16 cellular contexts compared by ENCODE assay signal in genomic region chr21:26095131-26095530, GRCh38.
DNase-seq lines count a peak whose midpoint lies in the region; ATAC-seq, FAIRE-seq and TF ChIP-seq lines count a peak whose summit lies in the region.
"Had no signal": no experiment of that assay in that cellular context is flagged by ENCODE, and none has a peak within 500 bp of the region (broad histone marks: within the 10 kb centered on the region; RNA-seq: fewer than 3 reads in every experiment).

No MANE protein-coding gene starts in this region.

- no peak overlapping the region for H4K91ac ChIP-seq in trophoblast cell (ENCODE audit: low read depth, low read length)

- peak overlapping the region; percentile 16; the same call in 1 of the 2 replicates for H3K27ac ChIP-seq in GM23338 (ENCODE audit: low read depth)
- no peak overlapping the region for H3K27ac ChIP-seq in trophoblast cell (ENCODE audit: low read depth, low read length)
- H3K27ac ChIP-seq in right atrium auricular region: no peak overlapping the region
- H3K27ac ChIP-seq: BLaER1 had no signal

- H3K4me2 ChIP-seq in GM23338: no peak overlapping the region
- no peak overlapping the region for H3K4me2 ChIP-seq in trophoblast cell (ENCODE audit: low read length)
- H3K4me2 ChIP-seq: BLaER1 had no signal

- no peaks in the 10 kb centered on the region for H3K9me3 ChIP-seq in trophoblast cell (ENCODE audit: insufficient read depth, low read depth, low read length)
- H3K9me3 ChIP-seq in right atrium auricular region: no peaks in the 10 kb centered on the region
- H3K9me3 ChIP-seq: BLaER1 had no signal

- H2AFZ ChIP-seq in GM23338: no peak overlapping the region
- no peak overlapping the region for H2AFZ ChIP-seq in trophoblast cell (ENCODE audit: insufficient read depth, low read length, poor library complexity)

- no peak overlapping the region for H3K4me3 Mint-ChIP-seq in GM23338
- no peak overlapping the region for H3K4me3 Mint-ChIP-seq in WTC11
- H3K4me3 Mint-ChIP-seq: CD14-positive monocyte; CD4-positive, alpha-beta memory T cell; H9 had no signal

- H3K4me1 Mint-ChIP-seq in GM23338 (peaks cover 67% of the 10 kb centered on the region), WTC11 (peaks cover 83% of the 10 kb centered on the region)

- H3K36me3 ChIP-seq in GM23338 (ENCODE audit: insufficient read depth) (no peaks in the 10 kb centered on the region), bronchial epithelial cell (ENCODE audit: control insufficient read depth, insufficient read depth, low read length) (peaks cover 2% of the 10 kb centered on the region), trophoblast cell (ENCODE audit: control insufficient read depth in 1 of 2, insufficient read depth in 2 of 2, low read length in 2 of 2) (no peaks in the 10 kb centered on the region), right atrium auricular region (no peaks in the 10 kb centered on the region)

- POLR2A ChIA-PET in WTC11 (lab: Charles Lee): no interaction called here

- peaks cover 5% of the 10 kb centered on the region for H3K79me1 ChIP-seq in trophoblast cell (ENCODE audit: low read length)

- no peak overlapping the region for H4K12ac ChIP-seq in trophoblast cell (ENCODE audit: low read depth, low read length)

- no peak overlapping the region for H3K23ac ChIP-seq in trophoblast cell (ENCODE audit: low read length)

- H3K27ac Mint-ChIP-seq in GM23338 (no peak overlapping the region; the same call in 1 of the 2 replicates), WTC11 (peak overlapping the region; percentile 67; the same call in 1 of the 2 replicates)
- H3K27ac Mint-ChIP-seq: CD14-positive monocyte had no signal

- no peak for DNase-seq in GM23338 (ENCODE audit: low spot score)
- DNase-seq in WTC11 (ENCODE audit: low spot score): no peak
- peak; percentile 25 for DNase-seq in bronchial epithelial cell (ENCODE audit: low read depth)
- DNase-seq in trophoblast cell: peak in 1 of 2 donors; percentile 61
- DNase-seq in right atrium auricular region (ENCODE audit: low spot score): no peak
- no peak for DNase-seq in anterior cingulate cortex (lab: John Stamatoyannopoulos, UW)
- no peak for DNase-seq in GF-D8 (lab: John Stamatoyannopoulos, UW)
- DNase-seq: 8988T; CD4-positive, alpha-beta memory T cell; DMS153; DMS79; GDM1; H9 had no signal

- CTCF ChIA-PET in WTC11 (lab: Charles Lee): no interaction called here

- H3K27me3 Mint-ChIP-seq in GM23338 (ENCODE audit: insufficient read depth, low read depth, poor library complexity) (peaks cover 3% of the 10 kb centered on the region), WTC11 (ENCODE audit: low read depth) (no peaks in the 10 kb centered on the region)
- H3K27me3 Mint-ChIP-seq: CD4-positive, alpha-beta memory T cell had no signal

- no peak overlapping the region for H2BK120ac ChIP-seq in trophoblast cell (ENCODE audit: insufficient read depth, low read length, poor library complexity)

- H3K79me2 ChIP-seq in GM23338 (replicated peaks; ENCODE audit: insufficient read depth) (peaks cover 99% of the 10 kb centered on the region), trophoblast cell (ENCODE audit: control insufficient read depth, insufficient read depth, low read length, poor library complexity) (no peaks in the 10 kb centered on the region)

- H3K18ac ChIP-seq in trophoblast cell (ENCODE audit: low read length): no peak overlapping the region

- H3K9me3 Mint-ChIP-seq in GM23338 (no peaks in the 10 kb centered on the region), WTC11 (no peaks in the 10 kb centered on the region)
- H3K9me3 Mint-ChIP-seq: H9 had no signal

- H3K4me3 ChIP-seq in GM23338 (no peak overlapping the region), bronchial epithelial cell (ENCODE audit: low read depth, low read length) (no peak overlapping the region), trophoblast cell (ENCODE audit: low read depth, low read length) (no peak overlapping the region), right atrium auricular region (no peak overlapping the region)
- H3K4me3 ChIP-seq: BLaER1 had no signal

- no peak overlapping the region for H3K9ac ChIP-seq in trophoblast cell (ENCODE audit: low read length)
- H3K9ac ChIP-seq: BLaER1 had no signal

- FAIRE-seq in bronchial epithelial cell (lab: Jason Lieb, UNC): no peak
- FAIRE-seq: H1 had no signal

- no peaks in the 10 kb centered on the region for H3K27me3 ChIP-seq in GM23338 (ENCODE audit: insufficient read depth)
- H3K27me3 ChIP-seq in bronchial epithelial cell (ENCODE audit: control insufficient read depth, insufficient read depth, low read length): no peaks in the 10 kb centered on the region
- no peaks in the 10 kb centered on the region for H3K27me3 ChIP-seq in trophoblast cell (ENCODE audit: insufficient read depth, low read length)
- no peaks in the 10 kb centered on the region for H3K27me3 ChIP-seq in right atrium auricular region
- H3K27me3 ChIP-seq: BLaER1 had no signal

- H4K20me1 ChIP-seq in GM23338 (replicated peaks; ENCODE audit: insufficient read depth): peaks cover 6% of the 10 kb centered on the region; the same call in 1 of the 2 replicates

- ATAC-seq in GM23338: no peak
- ATAC-seq in WTC11: no peak

- H4K8ac ChIP-seq in trophoblast cell (ENCODE audit: low read depth, low read length): no peak overlapping the region

- H3K36me3 Mint-ChIP-seq in GM23338 (ENCODE audit: low read depth) (peaks cover 11% of the 10 kb centered on the region; the same call in 1 of the 3 replicates), WTC11 (peaks cover 4% of the 10 kb centered on the region; the same call in 1 of the 2 replicates)

- H2BK5ac ChIP-seq in trophoblast cell (ENCODE audit: low read depth, low read length, poor library complexity): no peak overlapping the region

- no peak overlapping the region for H2BK12ac ChIP-seq in trophoblast cell (ENCODE audit: low read length)

- no peaks in the 10 kb centered on the region for H3K9me2 ChIP-seq in GM23338 (ENCODE audit: insufficient read depth)

- no peak overlapping the region for H2AK5ac ChIP-seq in trophoblast cell (ENCODE audit: low read length)

- no peaks in the 10 kb centered on the region for H3F3A ChIP-seq in GM23338 (replicated peaks; ENCODE audit: low read depth)

- TF ChIP-seq CTCF in GM23338 (conservative IDR thresholded peaks at IDR 0.05; ENCODE audit: low read depth in 2 of 2) (no peak), WTC11 (IDR thresholded peaks at IDR 0.05) (no peak), bronchial epithelial cell (IDR thresholded peaks at IDR 0.05; ENCODE audit: insufficient read depth, low read length, severe bottlenecking) (no peak), right atrium auricular region (IDR thresholded peaks at IDR 0.05) (no peak)

- H3K4ac ChIP-seq in trophoblast cell (ENCODE audit: low read depth, low read length): peak overlapping the region; percentile 15

- no peak overlapping the region for H3K14ac ChIP-seq in trophoblast cell (ENCODE audit: low read length)

- no CpG with 5 or more reads among the region's 7 CpGs for WGBS in trophoblast cell (ENCODE audit: extremely low coverage, insufficient coverage, insufficient read length)

- peaks cover 53% of the 10 kb centered on the region for H3K4me1 ChIP-seq in GM23338 (ENCODE audit: insufficient read depth)
- H3K4me1 ChIP-seq in trophoblast cell (ENCODE audit: control insufficient read depth in 1 of 2, insufficient read depth in 2 of 2, low read length in 2 of 2): peaks cover 9 to 10% of the 10 kb centered on the region in 2 experiments
- peaks cover 0 to 8% of the 10 kb centered on the region in 2 donors for H3K4me1 ChIP-seq in right atrium auricular region
- H3K4me1 ChIP-seq: BLaER1 had no signal

TF ChIP-seq in GM23338, 12 proteins besides CTCF, POLR2A, EP300 and RAD21 (continues in another document):
- no peak for TF ChIP-seq ZNF114 (CRISPR knock-in tag; IDR thresholded peaks at IDR 0.05)

TF ChIP-seq in WTC11, 78 proteins besides CTCF, POLR2A, EP300 and RAD21 (continues in another document):
- TF ChIP-seq ATF6 (CRISPR knock-in tag; IDR thresholded peaks at IDR 0.05) (no peak), MYBL2 (CRISPR knock-in tag; IDR thresholded peaks at IDR 0.05) (no peak), ETV6 (CRISPR knock-in tag; IDR thresholded peaks at IDR 0.05) (no peak), FOXP1 (CRISPR knock-in tag; IDR thresholded peaks at IDR 0.05; ENCODE audit: borderline replicate concordance) (no peak), ESRRA (CRISPR knock-in tag; IDR thresholded peaks at IDR 0.05; ENCODE audit: borderline replicate concordance) (no peak), GRHL2 (CRISPR knock-in tag; IDR thresholded peaks at IDR 0.05; ENCODE audit: insufficient replicate concordance, severe bottlenecking) (no peak), SP1 (CRISPR knock-in tag; conservative IDR thresholded peaks at IDR 0.05) (no peak)
